Comparison of ENCODE assay signal across 1 cellular context in the genomic region with DNA sequence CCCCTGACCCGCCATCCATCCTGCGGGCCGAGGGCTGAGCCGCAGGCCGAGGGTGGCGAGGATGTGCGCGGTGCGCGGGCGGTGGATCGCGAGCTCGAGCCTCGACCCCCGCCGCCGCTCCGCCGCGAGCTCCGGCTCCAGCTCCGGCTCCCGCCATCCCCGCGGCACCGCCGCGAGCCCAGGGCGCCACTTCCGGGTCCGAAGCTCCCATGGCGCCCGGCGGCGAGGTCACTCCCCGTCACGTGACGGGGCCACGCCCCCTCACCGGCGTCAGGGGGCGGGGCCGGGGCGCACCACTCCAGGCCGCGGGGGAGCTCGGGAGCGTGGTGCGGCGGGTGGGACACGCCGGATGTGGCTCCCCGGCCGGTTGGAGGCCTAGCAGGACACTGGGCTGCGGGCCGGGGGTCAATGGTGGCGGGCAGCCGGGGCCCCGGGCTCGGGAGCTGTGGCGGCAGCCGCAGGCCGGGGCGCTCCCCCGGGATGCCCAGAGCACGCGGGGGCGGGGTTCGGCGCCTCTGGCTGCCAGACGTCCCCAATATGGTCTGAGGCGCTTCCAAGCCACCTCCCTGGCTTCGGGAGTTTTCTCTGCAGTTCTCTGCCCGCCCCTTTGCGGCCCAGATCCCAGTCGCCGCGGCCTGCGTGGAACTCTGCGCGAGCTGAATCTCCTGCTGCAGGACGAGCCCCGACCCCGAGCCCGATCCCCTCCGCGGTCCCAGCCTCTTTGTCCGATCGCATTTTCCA.
TF ChIP-seq lines count a peak whose summit lies in the region.

A gene with protein sequence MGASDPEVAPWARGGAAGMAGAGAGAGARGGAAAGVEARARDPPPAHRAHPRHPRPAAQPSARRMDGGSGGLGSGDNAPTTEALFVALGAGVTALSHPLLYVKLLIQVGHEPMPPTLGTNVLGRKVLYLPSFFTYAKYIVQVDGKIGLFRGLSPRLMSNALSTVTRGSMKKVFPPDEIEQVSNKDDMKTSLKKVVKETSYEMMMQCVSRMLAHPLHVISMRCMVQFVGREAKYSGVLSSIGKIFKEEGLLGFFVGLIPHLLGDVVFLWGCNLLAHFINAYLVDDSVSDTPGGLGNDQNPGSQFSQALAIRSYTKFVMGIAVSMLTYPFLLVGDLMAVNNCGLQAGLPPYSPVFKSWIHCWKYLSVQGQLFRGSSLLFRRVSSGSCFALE (minus strand): TSS at position 234 of the 741 bp plus-strand sequence. CDS start 23 bp downstream, at position 211.

TF ChIP-seq in K562, 482 proteins besides CTCF, POLR2A, EP300 and RAD21 (continued from another document and continues in another):
- TF ChIP-seq, protein P1, sequence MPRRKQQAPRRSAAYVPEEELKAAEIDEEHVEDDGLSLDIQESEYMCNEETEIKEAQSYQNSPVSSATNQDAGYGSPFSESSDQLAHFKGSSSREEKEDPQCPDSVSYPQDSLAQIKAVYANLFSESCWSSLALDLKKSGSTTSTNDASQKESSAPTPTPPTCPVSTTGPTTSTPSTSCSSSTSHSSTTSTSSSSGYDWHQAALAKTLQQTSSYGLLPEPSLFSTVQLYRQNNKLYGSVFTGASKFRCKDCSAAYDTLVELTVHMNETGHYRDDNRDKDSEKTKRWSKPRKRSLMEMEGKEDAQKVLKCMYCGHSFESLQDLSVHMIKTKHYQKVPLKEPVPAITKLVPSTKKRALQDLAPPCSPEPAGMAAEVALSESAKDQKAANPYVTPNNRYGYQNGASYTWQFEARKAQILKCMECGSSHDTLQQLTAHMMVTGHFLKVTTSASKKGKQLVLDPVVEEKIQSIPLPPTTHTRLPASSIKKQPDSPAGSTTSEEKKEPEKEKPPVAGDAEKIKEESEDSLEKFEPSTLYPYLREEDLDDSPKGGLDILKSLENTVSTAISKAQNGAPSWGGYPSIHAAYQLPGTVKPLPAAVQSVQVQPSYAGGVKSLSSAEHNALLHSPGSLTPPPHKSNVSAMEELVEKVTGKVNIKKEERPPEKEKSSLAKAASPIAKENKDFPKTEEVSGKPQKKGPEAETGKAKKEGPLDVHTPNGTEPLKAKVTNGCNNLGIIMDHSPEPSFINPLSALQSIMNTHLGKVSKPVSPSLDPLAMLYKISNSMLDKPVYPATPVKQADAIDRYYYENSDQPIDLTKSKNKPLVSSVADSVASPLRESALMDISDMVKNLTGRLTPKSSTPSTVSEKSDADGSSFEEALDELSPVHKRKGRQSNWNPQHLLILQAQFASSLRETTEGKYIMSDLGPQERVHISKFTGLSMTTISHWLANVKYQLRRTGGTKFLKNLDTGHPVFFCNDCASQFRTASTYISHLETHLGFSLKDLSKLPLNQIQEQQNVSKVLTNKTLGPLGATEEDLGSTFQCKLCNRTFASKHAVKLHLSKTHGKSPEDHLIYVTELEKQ (CRISPR knock-in tag; IDR thresholded peaks at IDR 0.05), result no peak
- TF ChIP-seq EP400 (IDR thresholded peaks at IDR 0.05), result peak; percentile 46; the same call in 1 of the 2 replicates
- peak; percentile 99 for TF ChIP-seq RB1 (IDR thresholded peaks at IDR 0.05; ENCODE audit: low read depth)
- TF ChIP-seq CEBPG (CRISPR knock-in tag; IDR thresholded peaks at IDR 0.05), result no peak
- no peak for TF ChIP-seq CEBPG (tag; conservative IDR thresholded peaks at IDR 0.05 in 1 of 2, IDR thresholded peaks at IDR 0.05 in 1 of 2)
- TF ChIP-seq, protein P2, sequence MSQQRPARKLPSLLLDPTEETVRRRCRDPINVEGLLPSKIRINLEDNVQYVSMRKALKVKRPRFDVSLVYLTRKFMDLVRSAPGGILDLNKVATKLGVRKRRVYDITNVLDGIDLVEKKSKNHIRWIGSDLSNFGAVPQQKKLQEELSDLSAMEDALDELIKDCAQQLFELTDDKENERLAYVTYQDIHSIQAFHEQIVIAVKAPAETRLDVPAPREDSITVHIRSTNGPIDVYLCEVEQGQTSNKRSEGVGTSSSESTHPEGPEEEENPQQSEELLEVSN (IDR thresholded peaks at IDR 0.05; ENCODE audit: borderline replicate concordance in 1 of 2, extremely low read depth in 1 of 2, insufficient read depth in 1 of 2, insufficient read length in 1 of 2, low read depth in 1 of 2, low read length in 1 of 2, poor library complexity in 1 of 2, severe bottlenecking in 1 of 2), result peak; percentile 80 to 90
- TF ChIP-seq, protein P3, sequence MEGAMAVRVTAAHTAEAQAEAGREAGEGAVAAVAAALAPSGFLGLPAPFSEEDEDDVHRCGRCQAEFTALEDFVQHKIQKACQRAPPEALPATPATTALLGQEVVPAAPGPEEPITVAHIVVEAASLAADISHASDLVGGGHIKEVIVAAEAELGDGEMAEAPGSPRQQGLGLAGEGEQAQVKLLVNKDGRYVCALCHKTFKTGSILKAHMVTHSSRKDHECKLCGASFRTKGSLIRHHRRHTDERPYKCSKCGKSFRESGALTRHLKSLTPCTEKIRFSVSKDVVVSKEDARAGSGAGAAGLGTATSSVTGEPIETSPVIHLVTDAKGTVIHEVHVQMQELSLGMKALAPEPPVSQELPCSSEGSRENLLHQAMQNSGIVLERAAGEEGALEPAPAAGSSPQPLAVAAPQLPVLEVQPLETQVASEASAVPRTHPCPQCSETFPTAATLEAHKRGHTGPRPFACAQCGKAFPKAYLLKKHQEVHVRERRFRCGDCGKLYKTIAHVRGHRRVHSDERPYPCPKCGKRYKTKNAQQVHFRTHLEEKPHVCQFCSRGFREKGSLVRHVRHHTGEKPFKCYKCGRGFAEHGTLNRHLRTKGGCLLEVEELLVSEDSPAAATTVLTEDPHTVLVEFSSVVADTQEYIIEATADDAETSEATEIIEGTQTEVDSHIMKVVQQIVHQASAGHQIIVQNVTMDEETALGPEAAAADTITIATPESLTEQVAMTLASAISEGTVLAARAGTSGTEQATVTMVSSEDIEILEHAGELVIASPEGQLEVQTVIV (CRISPR knock-in tag; IDR thresholded peaks at IDR 0.05; ENCODE audit: borderline replicate concordance), result no peak
- no peak for TF ChIP-seq ZNF766 (CRISPR knock-in tag; conservative IDR thresholded peaks at IDR 0.05)
- TF ChIP-seq ZNF124 (CRISPR knock-in tag; IDR thresholded peaks at IDR 0.05), result no peak
- no peak for TF ChIP-seq TCF7 (IDR thresholded peaks at IDR 0.05; ENCODE audit: borderline replicate concordance)
- TF ChIP-seq ZNF431 (CRISPR knock-in tag; IDR thresholded peaks at IDR 0.05), result no peak
- peak; percentile 60 for TF ChIP-seq SUPT5H (IDR thresholded peaks at IDR 0.05)
- TF ChIP-seq ZNF217 (CRISPR knock-in tag; IDR thresholded peaks at IDR 0.05), result no peak
- TF ChIP-seq NUFIP1 (IDR thresholded peaks at IDR 0.05; ENCODE audit: partially characterized antibody), result no peak
- no peak for TF ChIP-seq ZNF589 (CRISPR knock-in tag; IDR thresholded peaks at IDR 0.05; ENCODE audit: low read depth)
- no peak for TF ChIP-seq LEF1 (IDR thresholded peaks at IDR 0.05)
- TF ChIP-seq HMG20A (CRISPR knock-in tag; conservative IDR thresholded peaks at IDR 0.05), result no peak
- TF ChIP-seq, protein P4, sequence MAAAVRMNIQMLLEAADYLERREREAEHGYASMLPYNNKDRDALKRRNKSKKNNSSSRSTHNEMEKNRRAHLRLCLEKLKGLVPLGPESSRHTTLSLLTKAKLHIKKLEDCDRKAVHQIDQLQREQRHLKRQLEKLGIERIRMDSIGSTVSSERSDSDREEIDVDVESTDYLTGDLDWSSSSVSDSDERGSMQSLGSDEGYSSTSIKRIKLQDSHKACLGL (CRISPR knock-in tag; IDR thresholded peaks at IDR 0.05; ENCODE audit: borderline replicate concordance, poor library complexity, severe bottlenecking), result peak; percentile 30
- TF ChIP-seq, protein P5, sequence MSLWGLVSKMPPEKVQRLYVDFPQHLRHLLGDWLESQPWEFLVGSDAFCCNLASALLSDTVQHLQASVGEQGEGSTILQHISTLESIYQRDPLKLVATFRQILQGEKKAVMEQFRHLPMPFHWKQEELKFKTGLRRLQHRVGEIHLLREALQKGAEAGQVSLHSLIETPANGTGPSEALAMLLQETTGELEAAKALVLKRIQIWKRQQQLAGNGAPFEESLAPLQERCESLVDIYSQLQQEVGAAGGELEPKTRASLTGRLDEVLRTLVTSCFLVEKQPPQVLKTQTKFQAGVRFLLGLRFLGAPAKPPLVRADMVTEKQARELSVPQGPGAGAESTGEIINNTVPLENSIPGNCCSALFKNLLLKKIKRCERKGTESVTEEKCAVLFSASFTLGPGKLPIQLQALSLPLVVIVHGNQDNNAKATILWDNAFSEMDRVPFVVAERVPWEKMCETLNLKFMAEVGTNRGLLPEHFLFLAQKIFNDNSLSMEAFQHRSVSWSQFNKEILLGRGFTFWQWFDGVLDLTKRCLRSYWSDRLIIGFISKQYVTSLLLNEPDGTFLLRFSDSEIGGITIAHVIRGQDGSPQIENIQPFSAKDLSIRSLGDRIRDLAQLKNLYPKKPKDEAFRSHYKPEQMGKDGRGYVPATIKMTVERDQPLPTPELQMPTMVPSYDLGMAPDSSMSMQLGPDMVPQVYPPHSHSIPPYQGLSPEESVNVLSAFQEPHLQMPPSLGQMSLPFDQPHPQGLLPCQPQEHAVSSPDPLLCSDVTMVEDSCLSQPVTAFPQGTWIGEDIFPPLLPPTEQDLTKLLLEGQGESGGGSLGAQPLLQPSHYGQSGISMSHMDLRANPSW (CRISPR knock-in tag; IDR thresholded peaks at IDR 0.05), result no peak
- TF ChIP-seq KLF16 (IDR thresholded peaks at IDR 0.05), result no peak
- no peak for TF ChIP-seq ZNF324 (CRISPR knock-in tag; IDR thresholded peaks at IDR 0.05)
- TF ChIP-seq MCM7 (IDR thresholded peaks at IDR 0.05), result no peak
- TF ChIP-seq MYBL2 (IDR thresholded peaks at IDR 0.05; ENCODE audit: low read depth), result no peak
- TF ChIP-seq MYBL2 (CRISPR knock-in tag; IDR thresholded peaks at IDR 0.05; ENCODE audit: borderline replicate concordance), result no peak
- TF ChIP-seq ZNF175 (CRISPR knock-in tag; IDR thresholded peaks at IDR 0.05; ENCODE audit: low read depth), result peak; percentile 85
- 0 out of 2 replicates have a peak, but pooled peaks have one; percentile 18 for TF ChIP-seq SAFB (IDR thresholded peaks at IDR 0.05; ENCODE audit: borderline replicate concordance, low read depth, low read length)
- no peak for TF ChIP-seq HNRNPH1 (optimal IDR thresholded peaks at IDR 0.05; ENCODE audit: low read depth, low read length)
- TF ChIP-seq, protein P6, sequence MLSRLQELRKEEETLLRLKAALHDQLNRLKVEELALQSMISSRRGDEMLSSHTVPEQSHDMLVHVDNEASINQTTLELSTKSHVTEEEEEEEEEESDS (CRISPR knock-in tag; IDR thresholded peaks at IDR 0.05), result no peak
- no peak for TF ChIP-seq TAF15 (IDR thresholded peaks at IDR 0.05; ENCODE audit: low read depth, low read length)
- no peak for TF ChIP-seq TBL1XR1 (IDR thresholded peaks at IDR 0.05; ENCODE audit: low read length in 2 of 2)
- no peak for TF ChIP-seq ZNF830 (CRISPR knock-in tag; IDR thresholded peaks at IDR 0.05)
- no peak for TF ChIP-seq KAT7 (CRISPR knock-in tag; IDR thresholded peaks at IDR 0.05; ENCODE audit: borderline replicate concordance)
- TF ChIP-seq, protein P7, sequence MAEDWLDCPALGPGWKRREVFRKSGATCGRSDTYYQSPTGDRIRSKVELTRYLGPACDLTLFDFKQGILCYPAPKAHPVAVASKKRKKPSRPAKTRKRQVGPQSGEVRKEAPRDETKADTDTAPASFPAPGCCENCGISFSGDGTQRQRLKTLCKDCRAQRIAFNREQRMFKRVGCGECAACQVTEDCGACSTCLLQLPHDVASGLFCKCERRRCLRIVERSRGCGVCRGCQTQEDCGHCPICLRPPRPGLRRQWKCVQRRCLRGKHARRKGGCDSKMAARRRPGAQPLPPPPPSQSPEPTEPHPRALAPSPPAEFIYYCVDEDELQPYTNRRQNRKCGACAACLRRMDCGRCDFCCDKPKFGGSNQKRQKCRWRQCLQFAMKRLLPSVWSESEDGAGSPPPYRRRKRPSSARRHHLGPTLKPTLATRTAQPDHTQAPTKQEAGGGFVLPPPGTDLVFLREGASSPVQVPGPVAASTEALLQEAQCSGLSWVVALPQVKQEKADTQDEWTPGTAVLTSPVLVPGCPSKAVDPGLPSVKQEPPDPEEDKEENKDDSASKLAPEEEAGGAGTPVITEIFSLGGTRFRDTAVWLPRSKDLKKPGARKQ (CRISPR knock-in tag; IDR thresholded peaks at IDR 0.05), result no peak
- no peak for TF ChIP-seq PURB (CRISPR knock-in tag; IDR thresholded peaks at IDR 0.05; ENCODE audit: low read depth)
- TF ChIP-seq SMC3 (conservative IDR thresholded peaks at IDR 0.05; ENCODE audit: insufficient read depth, low read depth, low read length), result no peak
- no peak for TF ChIP-seq ZNF79 (CRISPR knock-in tag; IDR thresholded peaks at IDR 0.05; ENCODE audit: low read depth)
- no peak for TF ChIP-seq NCOA6 (IDR thresholded peaks at IDR 0.05)
- TF ChIP-seq ZFPM2 (CRISPR knock-in tag; IDR thresholded peaks at IDR 0.05), result 0 out of 2 replicates have a peak, but pooled peaks have one; percentile 10
- peak; percentile 76 to 80 for TF ChIP-seq NRF1 (conservative IDR thresholded peaks at IDR 0.05 in 1 of 2, IDR thresholded peaks at IDR 0.05 in 1 of 2)
- TF ChIP-seq CCNT2 (IDR thresholded peaks at IDR 0.05; ENCODE audit: borderline replicate concordance, extremely low read depth, insufficient read length, low read depth, low read length), result peak; percentile 97
- TF ChIP-seq, protein P8, sequence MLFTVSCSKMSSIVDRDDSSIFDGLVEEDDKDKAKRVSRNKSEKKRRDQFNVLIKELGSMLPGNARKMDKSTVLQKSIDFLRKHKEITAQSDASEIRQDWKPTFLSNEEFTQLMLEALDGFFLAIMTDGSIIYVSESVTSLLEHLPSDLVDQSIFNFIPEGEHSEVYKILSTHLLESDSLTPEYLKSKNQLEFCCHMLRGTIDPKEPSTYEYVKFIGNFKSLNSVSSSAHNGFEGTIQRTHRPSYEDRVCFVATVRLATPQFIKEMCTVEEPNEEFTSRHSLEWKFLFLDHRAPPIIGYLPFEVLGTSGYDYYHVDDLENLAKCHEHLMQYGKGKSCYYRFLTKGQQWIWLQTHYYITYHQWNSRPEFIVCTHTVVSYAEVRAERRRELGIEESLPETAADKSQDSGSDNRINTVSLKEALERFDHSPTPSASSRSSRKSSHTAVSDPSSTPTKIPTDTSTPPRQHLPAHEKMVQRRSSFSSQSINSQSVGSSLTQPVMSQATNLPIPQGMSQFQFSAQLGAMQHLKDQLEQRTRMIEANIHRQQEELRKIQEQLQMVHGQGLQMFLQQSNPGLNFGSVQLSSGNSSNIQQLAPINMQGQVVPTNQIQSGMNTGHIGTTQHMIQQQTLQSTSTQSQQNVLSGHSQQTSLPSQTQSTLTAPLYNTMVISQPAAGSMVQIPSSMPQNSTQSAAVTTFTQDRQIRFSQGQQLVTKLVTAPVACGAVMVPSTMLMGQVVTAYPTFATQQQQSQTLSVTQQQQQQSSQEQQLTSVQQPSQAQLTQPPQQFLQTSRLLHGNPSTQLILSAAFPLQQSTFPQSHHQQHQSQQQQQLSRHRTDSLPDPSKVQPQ (CRISPR knock-in tag; IDR thresholded peaks at IDR 0.05; ENCODE audit: borderline replicate concordance), result no peak
- peak; percentile 86 for TF ChIP-seq POLR2AphosphoS5 (IDR thresholded peaks at IDR 0.05; ENCODE audit: control insufficient read depth, insufficient read depth, low read depth, low read length)
- no peak for TF ChIP-seq ARID2 (IDR thresholded peaks at IDR 0.05)
- no peak for TF ChIP-seq TAF9B (IDR thresholded peaks at IDR 0.05; ENCODE audit: partially characterized antibody)
- no peak for TF ChIP-seq PHF21A (IDR thresholded peaks at IDR 0.05; ENCODE audit: borderline replicate concordance, low read depth)
- peak; percentile 17; the same call in 1 of the 2 replicates for TF ChIP-seq ERF (CRISPR knock-in tag; IDR thresholded peaks at IDR 0.05)
- TF ChIP-seq ASH1L (IDR thresholded peaks at IDR 0.05; ENCODE audit: borderline replicate concordance, low read depth, partially characterized antibody), result peak; percentile 24
- no peak for TF ChIP-seq DIDO1 (tag; IDR thresholded peaks at IDR 0.05; ENCODE audit: low read depth)
- TF ChIP-seq ZSCAN29 (IDR thresholded peaks at IDR 0.05), result no peak
- TF ChIP-seq MED1 (CRISPR knock-in tag; IDR thresholded peaks at IDR 0.05; ENCODE audit: borderline replicate concordance), result peak; percentile 93; the same call in 1 of the 2 replicates
- TF ChIP-seq BMI1 (IDR thresholded peaks at IDR 0.05; ENCODE audit: low read length), result no peak
- TF ChIP-seq ZNF274 (IDR thresholded peaks at IDR 0.05; ENCODE audit: borderline replicate concordance, low read depth, low read length), result no peak
